ENCODE assay signal across 8 cellular contexts in the genomic region with DNA sequence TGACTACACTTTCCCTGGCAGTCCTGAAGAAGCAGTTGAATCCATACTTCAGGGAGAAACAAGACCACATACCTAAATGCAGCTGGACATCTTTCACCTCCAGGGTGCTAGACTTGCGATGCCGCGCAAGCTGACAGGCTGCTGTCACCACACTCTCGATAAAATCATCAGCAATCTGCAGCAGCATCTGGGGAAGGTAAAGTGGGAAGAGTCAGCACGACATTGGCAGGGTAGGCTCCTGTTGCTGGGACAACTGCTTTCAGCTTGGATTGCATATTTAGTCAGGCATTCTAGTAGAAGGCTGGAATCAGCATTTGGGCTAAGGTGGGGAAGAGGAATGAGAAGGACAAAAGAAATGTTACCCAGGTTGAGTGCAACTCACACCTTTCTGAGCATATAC. TPM values are rescaled to one million over a fixed set of nuclear protein-coding genes. Genes with fewer than 3 reads are reported as not detected.
"Had no signal": no experiment of that assay in that cellular context is flagged by ENCODE, and none has a peak within 500 bp of the region (broad histone marks: within the 10 kb centered on the region; RNA-seq: fewer than 3 reads in every experiment).

No MANE protein-coding gene starts in this region.

- H3K9me3 Mint-ChIP-seq: GM23338, IgD-negative memory B cell had no signal

- H3K4me2 ChIP-seq: GM23338 had no signal

- H3K4me3 Mint-ChIP-seq: GM23338, IgD-negative memory B cell had no signal

- H3K27ac Mint-ChIP-seq: GM23338, IgD-negative memory B cell had no signal

- ATAC-seq: GM23338, HepG2 had no signal

- H3K4me3 ChIP-seq: GM23338 had no signal

- H3K4me1 Mint-ChIP-seq: GM23338 had no signal

- DNase-seq: H7, HCEC 1CT had no signal

- H2AFZ ChIP-seq: GM23338 had no signal

- H3K27me3 Mint-ChIP-seq: IgD-negative memory B cell had no signal

- FAIRE-seq: HepG2, HTR-8/SVneo had no signal

RNA-seq across cellular contexts. Expression of a gene that starts 21.1 kb away (rescaled TPM):
- total RNA-seq: H4 had no signal
- polyA plus RNA-seq: IgD-negative memory B cell had no signal

RNA-seq across cellular contexts. Expression of a gene that starts 35.2 kb away (rescaled TPM):
- total RNA-seq: GM23338, H4, H7, HepG2, HT-29 had no signal
- polyA plus RNA-seq: GM23338, HepG2, IgD-negative memory B cell had no signal
